In genomic region chr11:1470681-1471611, GRCh38 we compare ENCODE assay signal across 26 cellular contexts.
"Had no signal": no experiment of that assay in that cellular context is flagged by ENCODE, and none has a peak within 500 bp of the region (broad histone marks: within the 10 kb centered on the region; RNA-seq: fewer than 3 reads in every experiment).

No MANE protein-coding gene starts in this region.

- H3K9me3 ChIP-seq: body of pancreas, mucosa of descending colon, suprapubic skin, tibial nerve had no signal

- H3K27ac ChIP-seq: body of pancreas, cardiac muscle cell, foreskin keratinocyte, hepatocyte, skin epidermis, suprapubic skin, tibial nerve had no signal

- H3K36me3 ChIP-seq: cardiac muscle cell had no signal

- H3K4me1 Mint-ChIP-seq: activated CD4-positive, alpha-beta T cell treated with anti-CD3 and anti-CD28 coated beads for 36 hours; stimulated activated naive CD8-positive, alpha-beta T cell treated with anti-CD3 and anti-CD28 coated beads, Interleukin-15, amount 100 ng/mL, for 72 hours; WTC11 had no signal

- DNase-seq: activated CD4-positive, alpha-beta T cell treated with anti-CD3 and anti-CD28 coated beads for 36 hours; activated CD4-positive, alpha-beta T cell treated with anti-CD3 and anti-CD28 coated beads, Interleukin-2, amount 50 U/mL, for 48 hours; activated naive CD4-positive, alpha-beta T cell treated with anti-CD3 and anti-CD28 coated beads for 36 hours; activated T-cell treated with anti-CD3 and anti-CD28 coated beads, Interleukin-2, amount 50 U/mL, for 48 hours; amygdala; dermis blood vessel endothelial cell; effector CD8-positive, alpha-beta T cell; erythroblast; foreskin keratinocyte; immature natural killer cell; kidney glomerular epithelial cell; mesendoderm; nephron progenitor cell; nucleus accumbens; stimulated activated CD4-positive, alpha-beta T cell treated with anti-CD3 and anti-CD28 coated beads, Interleukin-2, amount 100 ng/mL, for 24 hours; stimulated activated naive CD8-positive, alpha-beta T cell treated with anti-CD3 and anti-CD28 coated beads, Interleukin-15, amount 100 ng/mL, for 72 hours; T1000 had no signal

- H3K4me3 ChIP-seq: body of pancreas, cardiac muscle cell, hepatocyte, mucosa of descending colon, skin epidermis, suprapubic skin, tibial nerve had no signal

- H3K36me3 Mint-ChIP-seq: WTC11 had no signal

- H3K27me3 Mint-ChIP-seq: activated CD4-positive, alpha-beta T cell treated with anti-CD3 and anti-CD28 coated beads for 36 hours; stimulated activated naive CD8-positive, alpha-beta T cell treated with anti-CD3 and anti-CD28 coated beads, Interleukin-15, amount 100 ng/mL, for 72 hours had no signal

- H3K4me1 ChIP-seq: body of pancreas, foreskin keratinocyte, suprapubic skin, tibial nerve had no signal

- H3K27ac Mint-ChIP-seq: activated CD4-positive, alpha-beta T cell treated with anti-CD3 and anti-CD28 coated beads for 36 hours; activated naive CD4-positive, alpha-beta T cell treated with anti-CD3 and anti-CD28 coated beads for 36 hours; immature natural killer cell; nephron progenitor cell; stimulated activated effector memory CD8-positive, alpha-beta T cell treated with anti-CD3 and anti-CD28 coated beads, Interleukin-12 subunit alpha, Interleukin-12 subunit beta, amount 100 ng/mL, for 72 hours; stimulated activated naive CD8-positive, alpha-beta T cell treated with anti-CD3 and anti-CD28 coated beads, Interleukin-15, amount 100 ng/mL, for 72 hours had no signal

- H3K27me3 ChIP-seq: body of pancreas, cardiac muscle cell, foreskin keratinocyte, hepatocyte, suprapubic skin, tibial nerve had no signal

- H3K4me3 Mint-ChIP-seq: activated CD4-positive, alpha-beta T cell treated with anti-CD3 and anti-CD28 coated beads for 36 hours; activated naive CD4-positive, alpha-beta T cell treated with anti-CD3 and anti-CD28 coated beads for 36 hours; immature natural killer cell; nephron progenitor cell; stimulated activated effector memory CD8-positive, alpha-beta T cell treated with anti-CD3 and anti-CD28 coated beads, Interleukin-12 subunit alpha, Interleukin-12 subunit beta, amount 100 ng/mL, for 72 hours; stimulated activated naive CD8-positive, alpha-beta T cell treated with anti-CD3 and anti-CD28 coated beads, Interleukin-15, amount 100 ng/mL, for 72 hours; WTC11 had no signal

- ATAC-seq: activated CD4-positive, alpha-beta T cell treated with anti-CD3 and anti-CD28 coated beads for 36 hours; body of pancreas; foreskin keratinocyte; mucosa of descending colon; stimulated activated naive CD8-positive, alpha-beta T cell treated with anti-CD3 and anti-CD28 coated beads, Interleukin-15, amount 100 ng/mL, for 72 hours; WTC11 had no signal
